In the genomic region with DNA sequence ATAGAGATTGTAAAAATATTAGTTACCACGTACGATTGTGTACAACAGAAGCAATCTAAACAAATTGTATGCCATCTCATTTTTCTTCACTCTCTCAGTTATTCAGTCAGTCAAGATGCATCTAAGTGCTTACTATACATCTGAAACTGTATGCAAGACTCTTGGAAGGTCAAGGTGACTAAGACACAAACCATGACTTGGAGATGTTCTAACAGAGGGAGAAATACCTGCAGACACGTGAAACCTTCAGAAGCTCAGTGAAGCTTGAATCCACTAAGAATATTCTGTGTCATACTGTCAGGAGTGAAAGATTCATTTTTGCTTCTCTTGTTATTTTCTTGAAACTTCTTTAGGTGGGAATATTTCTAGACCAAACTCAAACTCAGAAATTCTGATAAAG, we compare ENCODE assay signal across 24 cellular contexts.
"Had no signal": no experiment of that assay in that cellular context is flagged by ENCODE, and none has a peak within 500 bp of the region (broad histone marks: within the 10 kb centered on the region; RNA-seq: fewer than 3 reads in every experiment).

No MANE protein-coding gene starts in this region.

- ATAC-seq: activated CD4-positive, alpha-beta T cell treated with anti-CD3 and anti-CD28 coated beads for 36 hours; activated CD8-positive, alpha-beta T cell treated with anti-CD3 and anti-CD28 coated beads, Interleukin-2, amount 10 ng/mL, durations not matched to agents 7 days and 5 days; activated naive CD4-positive, alpha-beta T cell treated with anti-CD3 and anti-CD28 coated beads, Interleukin-2, amount 50 U/mL, for 72 hours; activated T-cell treated with anti-CD3 and anti-CD28 coated beads, Interleukin-2, amount 50 U/mL, for 72 hours; gastroesophageal sphincter had no signal

- DNase-seq: activated CD4-positive, alpha-beta memory T cell treated with anti-CD3 and anti-CD28 coated beads for 36 hours; activated CD4-positive, alpha-beta T cell treated with anti-CD3 and anti-CD28 coated beads for 36 hours; activated CD4-positive, alpha-beta T cell treated with anti-CD3 and anti-CD28 coated beads, Interleukin-2, amount 10 ng/mL, durations not matched to agents 24 days and 14 days; activated CD4-positive, CD25-positive, alpha-beta regulatory T cell; activated CD4-positive, CD25-positive, alpha-beta regulatory T cell treated with anti-CD3 and anti-CD28 coated beads, Interleukin-2, amount 50 U/mL, for 72 hours; activated CD8-positive, alpha-beta memory T cell treated with anti-CD3 and anti-CD28 coated beads, Interleukin-2, amount 50 U/mL, for 48 hours; activated CD8-positive, alpha-beta T cell treated with anti-CD3 and anti-CD28 coated beads, Interleukin-2, amount 10 ng/mL, durations not matched to agents 7 days and 5 days; activated gamma-delta T cell; activated naive CD4-positive, alpha-beta T cell; activated naive CD4-positive, alpha-beta T cell treated with anti-CD3 and anti-CD28 coated beads, Interleukin-2, amount 10 ng/mL, durations not matched to agents 7 days and 5 days; activated naive CD8-positive, alpha-beta T cell treated with anti-CD3 and anti-CD28 coated beads, Interleukin-2, amount 10 ng/mL, durations not matched to agents 7 days and 5 days; activated T-cell treated with anti-CD3 and anti-CD28 coated beads for 4 hours; activated T-cell treated with anti-CD3 and anti-CD28 coated beads, Interleukin-2, amount 50 U/mL, for 24 hours; activated T-cell treated with anti-CD3 and anti-CD28 coated beads, Interleukin-2, amount 50 U/mL, for 72 hours; central memory CD4-positive, alpha-beta T cell; cerebellar nuclear complex; colonic mucosa; effector CD8-positive, alpha-beta T cell; esophagus squamous epithelium; foreskin melanocyte; head of caudate nucleus; T-helper 2 cell had no signal
